16 cellular contexts compared by ENCODE assay signal in the genomic region with DNA sequence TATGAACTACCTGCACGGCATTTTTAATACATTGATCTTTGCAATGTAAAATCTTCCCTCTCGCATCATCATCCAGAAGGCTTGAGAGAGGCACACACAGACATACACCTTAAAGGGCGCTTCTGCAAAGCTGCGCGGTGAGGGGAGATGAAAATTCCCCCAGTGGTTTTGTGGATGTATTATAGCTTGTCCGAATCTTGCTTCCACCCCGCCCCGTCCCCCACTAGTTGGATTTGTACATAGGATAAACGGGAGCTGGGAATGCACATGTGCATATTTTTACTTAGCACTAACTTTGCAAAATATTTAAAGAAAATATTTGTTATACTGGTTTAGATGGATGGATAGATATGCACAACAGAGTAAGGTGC. TPM values are rescaled to one million over a fixed set of nuclear protein-coding genes. Genes with fewer than 3 reads are reported as not detected.
A peak's percentile ranks its signal among the peaks of the same experiment; 100 is the strongest.
DNase-seq lines count a peak whose midpoint lies in the region; ATAC-seq and TF ChIP-seq lines count a peak whose summit lies in the region.
"Had no signal": no experiment of that assay in that cellular context is flagged by ENCODE, and none has a peak within 500 bp of the region (broad histone marks: within the 10 kb centered on the region; RNA-seq: fewer than 3 reads in every experiment).

No MANE protein-coding gene starts in this region.

- no TSS peak for BruUV-seq in PC-3 (replicated peaks; lab: Mats Ljungman, UMichigan)

- TF ChIP-seq POLR2A in esophagus muscularis mucosa (IDR thresholded peaks at IDR 0.05; ENCODE audit: low read depth) = no peak

- POLR2A ChIA-PET in AG04450 (lab: Yijun Ruan, JAX) (no interaction called here), SK-N-SH (lab: Yijun Ruan, JAX) (interaction anchor here (1.7 kb wide), 1 partner anchor 17 kb away, joined by 4 read pairs; no protein-coding TSS in a partner anchor), PC-3 (lab: Charles Lee; ENCODE audit: unreplicated experiment) (no interaction called here)

- H3K9me3 Mint-ChIP-seq in nephron progenitor cell = no peaks in the 10 kb centered on the region

- H2AFZ ChIP-seq in SK-N-SH (ENCODE audit: low read depth) = no peak overlapping the region
- no peak overlapping the region for H2AFZ ChIP-seq in PC-3 (ENCODE audit: low read length)

- H3K79me2 ChIP-seq in SK-N-SH (ENCODE audit: insufficient read depth) (no peaks in the 10 kb centered on the region), PC-3 (ENCODE audit: low read length) (no peaks in the 10 kb centered on the region)

- no peaks in the 10 kb centered on the region for H3F3A ChIP-seq in SK-N-SH (replicated peaks; ENCODE audit: insufficient read depth)
- H3F3A ChIP-seq in PC-3 (ENCODE audit: low read length, unreplicated experiment) = no peaks in the 10 kb centered on the region

- H3K27ac ChIP-seq in AG04450 (ENCODE audit: low read depth, low read length) (no peak overlapping the region), SK-N-SH (ENCODE audit: low read depth in 2 of 2, low read length in 1 of 2) (peak overlapping the region in 1 of 2 experiments; percentile 90; a peak in 2 of 4 replicates), esophagus muscularis mucosa (replicated peaks in 1 of 4) (no peak overlapping the region), PC-3 (ENCODE audit: low read length) (no peak overlapping the region)
- H3K27ac ChIP-seq: tibial nerve had no signal

- DNase-seq in AG04450 (ENCODE audit: low read depth, low spot score) (no peak), SK-N-SH (peak; percentile 57), esophagus muscularis mucosa (ENCODE audit: extremely low spot score) (no peak), nephron progenitor cell (no peak), GF-D8 (lab: John Stamatoyannopoulos, UW) (no peak), PC-3 (no peak)
- DNase-seq in effector CD8-positive, alpha-beta T cell (lab: John Stamatoyannopoulos, UW) = no peak
- DNase-seq: activated CD4-positive, CD25-positive, alpha-beta regulatory T cell; activated naive CD4-positive, alpha-beta T cell; left colon; NCI-H774; stimulated activated CD4-positive, alpha-beta T cell treated with anti-CD3 and anti-CD28 coated beads, Interleukin-2, amount 100 ng/mL, for 24 hours had no signal

- peaks cover 0 to 11% of the 10 kb centered on the region in 2 experiments; a peak in 2 of 4 replicates for H3K4me1 ChIP-seq in SK-N-SH (ENCODE audit: control insufficient read depth in 1 of 2, insufficient read depth in 2 of 2, low read depth in 1 of 2, low read length in 1 of 2)
- H3K4me1 ChIP-seq in esophagus muscularis mucosa = peaks cover 11 to 14% (median 13%) of the 10 kb centered on the region in 4 donors
- no peaks in the 10 kb centered on the region for H3K4me1 ChIP-seq in PC-3 (ENCODE audit: insufficient read depth, low read length)

- H3K27me3 ChIP-seq in AG04450 (ENCODE audit: control insufficient read depth, insufficient read depth, low read length) = peaks cover 32% of the 10 kb centered on the region
- peaks cover 11% of the 10 kb centered on the region; the same call in 1 of the 2 replicates for H3K27me3 ChIP-seq in SK-N-SH (ENCODE audit: insufficient read depth)
- H3K27me3 ChIP-seq in esophagus muscularis mucosa = peaks cover 0 to 60% (median 13%) of the 10 kb centered on the region in 4 donors
- no peaks in the 10 kb centered on the region for H3K27me3 ChIP-seq in PC-3 (ENCODE audit: low read length)

- TF ChIP-seq EP300 in SK-N-SH (IDR thresholded peaks at IDR 0.05; ENCODE audit: borderline replicate concordance in 1 of 2, low read depth in 1 of 2, low read length in 1 of 2) = no peak
- TF ChIP-seq EP300 in esophagus muscularis mucosa (IDR thresholded peaks at IDR 0.05) = no peak

- H3K4me3 Mint-ChIP-seq in nephron progenitor cell = peak overlapping the region; percentile 85

- H3K27ac Mint-ChIP-seq in nephron progenitor cell = no peak overlapping the region

- H3K9me2 ChIP-seq in SK-N-SH (no peaks in the 10 kb centered on the region), PC-3 (replicated peaks; ENCODE audit: low read length) (no peaks in the 10 kb centered on the region)

- 4% methylated on average over 9 of the region's 9 CpGs for WGBS in SK-N-SH (ENCODE audit: low lambda C conversion rate)
- whole genome bisulfite sequencing in esophagus muscularis mucosa = 3% methylated on average over 9 of the region's 9 CpGs

- H3K4me2 ChIP-seq in SK-N-SH (peak overlapping the region; percentile 76), PC-3 (ENCODE audit: low read length) (no peak overlapping the region)

- no peaks in the 10 kb centered on the region for H3K36me3 Mint-ChIP-seq in nephron progenitor cell (ENCODE audit: low read depth)

- H3K4me1 Mint-ChIP-seq in nephron progenitor cell = peaks cover 15% of the 10 kb centered on the region

- H3K4me3 ChIP-seq in AG04450 (ENCODE audit: low read depth, low read length) (peak overlapping the region; percentile 50), SK-N-SH (ENCODE audit: low read depth in 2 of 2, low read length in 1 of 2) (peak overlapping the region in 1 of 2 experiments; percentile 54; a peak in 2 of 4 replicates), esophagus muscularis mucosa (peak overlapping the region; percentile 47 to 57 (median 49)), PC-3 (ENCODE audit: low read length) (no peak overlapping the region)

- ATAC-seq in GM19324 (IDR thresholded peaks at IDR 0.05; ENCODE audit: low FRiP score, unreplicated experiment) (no peak), PC-3 (no peak)
- ATAC-seq: left colon had no signal

- H4K20me1 ChIP-seq in SK-N-SH (ENCODE audit: insufficient read depth) (no peaks in the 10 kb centered on the region), PC-3 (ENCODE audit: low read length) (no peaks in the 10 kb centered on the region)

- TF ChIP-seq CTCF in AG04450 (IDR thresholded peaks at IDR 0.05; ENCODE audit: low read depth, low read length) (no peak), SK-N-SH (IDR thresholded peaks at IDR 0.05) (no peak), esophagus muscularis mucosa (IDR thresholded peaks at IDR 0.05) (no peak), nephron progenitor cell (IDR thresholded peaks at IDR 0.05) (no peak), PC-3 (conservative IDR thresholded peaks at IDR 0.05; ENCODE audit: low read depth, low read length) (no peak)

- no peaks in the 10 kb centered on the region for H3K36me3 ChIP-seq in SK-N-SH (replicated peaks in 1 of 2; ENCODE audit: control insufficient read depth in 1 of 2, insufficient read depth in 2 of 2, low read length in 1 of 2)
- no peaks in the 10 kb centered on the region for H3K36me3 ChIP-seq in esophagus muscularis mucosa
- no peaks in the 10 kb centered on the region for H3K36me3 ChIP-seq in PC-3 (ENCODE audit: low read depth, low read length)
- H3K36me3 ChIP-seq: tibial nerve had no signal

- H3K9ac ChIP-seq in SK-N-SH = no peak overlapping the region
- H3K9ac ChIP-seq in PC-3 (ENCODE audit: low read length) = no peak overlapping the region

- intact Hi-C loops in esophagus muscularis mucosa (cut with DNase I) (no loop called here), PC-3 (cut with micrococcal nuclease) (no loop called here)

- H3K9me3 ChIP-seq in AG04450 (ENCODE audit: control insufficient read depth, insufficient read depth, low read length) = no peaks in the 10 kb centered on the region
- no peaks in the 10 kb centered on the region for H3K9me3 ChIP-seq in SK-N-SH
- no peaks in the 10 kb centered on the region for H3K9me3 ChIP-seq in esophagus muscularis mucosa
- no peaks in the 10 kb centered on the region for H3K9me3 ChIP-seq in PC-3 (ENCODE audit: low read length)
- H3K9me3 ChIP-seq: tibial nerve had no signal

- CTCF ChIA-PET in AG04450 (lab: Charles Lee) = interaction anchor here (0.6 to 3.8 kb wide), 2 partner anchors 16 to 1417 kb away, joined by 3 to 17 read pairs; no protein-coding TSS in a partner anchor
- CTCF ChIA-PET in SK-N-SH (lab: Yijun Ruan, JAX) = interaction anchor here (0.8 to 4.4 kb wide), 9 partner anchors 13 to 783 kb away, joined by 3 to 33 read pairs (median 4); no protein-coding TSS in a partner anchor
- CTCF ChIA-PET in PC-3 (lab: Charles Lee) = no interaction called here

- no peak for TF ChIP-seq RAD21 in SK-N-SH (IDR thresholded peaks at IDR 0.05; ENCODE audit: low read length)

- H3K27me3 Mint-ChIP-seq in nephron progenitor cell (ENCODE audit: low read depth, poor library complexity) = peaks cover 58% of the 10 kb centered on the region

TF ChIP-seq in SK-N-SH, 30 proteins besides CTCF, POLR2A, EP300 and RAD21 (continues in another document):
- TF ChIP-seq NRF1 (IDR thresholded peaks at IDR 0.05; ENCODE audit: low read depth, low read length) = no peak
- TF ChIP-seq FOSL2 (IDR thresholded peaks at IDR 0.05; ENCODE audit: borderline replicate concordance, low read depth) = no peak
- no peak for TF ChIP-seq SIN3A (IDR thresholded peaks at IDR 0.05; ENCODE audit: borderline replicate concordance, low read depth, low read length)
- TF ChIP-seq GABPA (IDR thresholded peaks at IDR 0.05; ENCODE audit: low read depth) = no peak
- TF ChIP-seq, protein P1, sequence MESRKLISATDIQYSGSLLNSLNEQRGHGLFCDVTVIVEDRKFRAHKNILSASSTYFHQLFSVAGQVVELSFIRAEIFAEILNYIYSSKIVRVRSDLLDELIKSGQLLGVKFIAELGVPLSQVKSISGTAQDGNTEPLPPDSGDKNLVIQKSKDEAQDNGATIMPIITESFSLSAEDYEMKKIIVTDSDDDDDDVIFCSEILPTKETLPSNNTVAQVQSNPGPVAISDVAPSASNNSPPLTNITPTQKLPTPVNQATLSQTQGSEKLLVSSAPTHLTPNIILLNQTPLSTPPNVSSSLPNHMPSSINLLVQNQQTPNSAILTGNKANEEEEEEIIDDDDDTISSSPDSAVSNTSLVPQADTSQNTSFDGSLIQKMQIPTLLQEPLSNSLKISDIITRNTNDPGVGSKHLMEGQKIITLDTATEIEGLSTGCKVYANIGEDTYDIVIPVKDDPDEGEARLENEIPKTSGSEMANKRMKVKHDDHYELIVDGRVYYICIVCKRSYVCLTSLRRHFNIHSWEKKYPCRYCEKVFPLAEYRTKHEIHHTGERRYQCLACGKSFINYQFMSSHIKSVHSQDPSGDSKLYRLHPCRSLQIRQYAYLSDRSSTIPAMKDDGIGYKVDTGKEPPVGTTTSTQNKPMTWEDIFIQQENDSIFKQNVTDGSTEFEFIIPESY (IDR thresholded peaks at IDR 0.05; ENCODE audit: borderline replicate concordance, low read depth) = no peak

RNA-seq across cellular contexts. Expression of a gene that starts 0.5 kb away (rescaled TPM):
- 0.09 and 0.14 TPM in 2 replicates for polyA plus RNA-seq in AG04450 (2011; rRNA removed)
- 0.14 and 0.26 TPM in 2 replicates for polyA minus RNA-seq in AG04450 (2011; rRNA and poly(A)+ RNA removed)
- 0.13 and 0.29 TPM in 2 replicates for polyA plus RNA-seq in SK-N-SH (2012; rRNA removed)
- polyA plus RNA-seq in SK-N-SH (2012; cell fraction: cytosol; rRNA removed) = 0.21 and 0.39 TPM in 2 replicates
- 0.20 TPM in 2 replicates for polyA plus RNA-seq in SK-N-SH (2012; cell fraction: nucleus; rRNA removed)
- 1 to 10 TPM; 1.2 to 2.2 (median 1.6) TPM for total RNA-seq in esophagus muscularis mucosa
- total RNA-seq in PC-3 (2014; rRNA removed) = not detected in 2 replicates
- total RNA-seq: myocyte, RPMI7951 had no signal

RNA-seq across cellular contexts. Expression of a gene that starts 5.7 kb away (rescaled TPM):
- 0.02 TPM in 1 of 2 replicates, not detected in the other for polyA plus RNA-seq in AG04450 (2011; rRNA removed)
- polyA minus RNA-seq in AG04450 (2011; rRNA and poly(A)+ RNA removed) = not detected in 2 replicates
- 0.12 and 0.62 TPM in 2 replicates for polyA plus RNA-seq in SK-N-SH (2012; rRNA removed)
- 0.26 and 0.51 TPM in 2 replicates for polyA plus RNA-seq in SK-N-SH (2012; cell fraction: cytosol; rRNA removed)
- polyA plus RNA-seq in SK-N-SH (2012; cell fraction: nucleus; rRNA removed) = 0.50 and 0.55 TPM in 2 replicates
- 1 to 10 TPM in 1 of 4 donors, under 1 TPM in 3; 0.42 to 1.7 (median 0.70) TPM for total RNA-seq in esophagus muscularis mucosa
- 2.6 and 3.7 TPM in 2 replicates for total RNA-seq in PC-3 (2014; rRNA removed)
- total RNA-seq: RPMI7951, tibial nerve had no signal
